ENCODE assay signal across 8 cellular contexts in genomic region chr10:102352066-102352715, GRCh38. TPM values are rescaled to one million over a fixed set of nuclear protein-coding genes. Genes with fewer than 3 reads are reported as not detected.
A peak's percentile ranks its signal among the peaks of the same experiment; 100 is the strongest.
DNase-seq lines count a peak whose midpoint lies in the region; ATAC-seq lines count a peak whose summit lies in the region.

No MANE protein-coding gene starts in this region.

- peak; percentile 70 for DNase-seq in activated gamma-delta T cell treated with Interleukin-2 at 50 U/mL for 16 hours
- no peak for DNase-seq in activated gamma-delta T cell (lab: John Stamatoyannopoulos, UW)
- peak; percentile 49 for DNase-seq in NCI-H2171 treated with DMSO at 0.1 percent for 48 hours (lab: John Stamatoyannopoulos, UW)
- peak; percentile 44 for DNase-seq in activated CD4-positive, CD25-positive, alpha-beta regulatory T cell treated with anti-CD3 and anti-CD28 coated beads, Interleukin-2, amount 50 U/mL, for 16 hours (ENCODE audit: low read depth, low spot score)
- DNase-seq in central memory CD4-positive, alpha-beta T cell = peak; percentile 54
- peak; percentile 48 for DNase-seq in left lobe of liver (ENCODE audit: low spot score)
- peak; percentile 67 for DNase-seq in stimulated activated CD4-positive, alpha-beta T cell treated with anti-CD3 and anti-CD28 coated beads, Interleukin-4, amount 100 ng/mL, for 48 hours (ENCODE audit: low read depth in 2 of 2)

- ATAC-seq in left lobe of liver (peak; percentile 80), GM19463 (IDR thresholded peaks at IDR 0.05; ENCODE audit: unreplicated experiment) (no peak)

RNA-seq across cellular contexts. Expression of gene NFKB2, which starts 43.3 kb away (rescaled TPM):
- total RNA-seq in left lobe of liver = 9.0 TPM
